In genomic region chr21:42525228-42525604, GRCh38 we compare ENCODE assay signal across 8 cellular contexts. TPM values are rescaled to one million over a fixed set of nuclear protein-coding genes. Genes with fewer than 3 reads are reported as not detected.
DNase-seq lines count a peak whose midpoint lies in the region; ATAC-seq and TF ChIP-seq lines count a peak whose summit lies in the region.

No MANE protein-coding gene starts in this region.

- H3K27ac Mint-ChIP-seq in WTC11 = peak overlapping the region; percentile 86

- CTCF ChIA-PET in WTC11 (lab: Charles Lee) = interaction anchor here (0.7 to 1.6 kb wide), 2 partner anchors 12 to 127 kb away, joined by 3 read pairs; no protein-coding TSS in a partner anchor

- H3K27me3 Mint-ChIP-seq in WTC11 (ENCODE audit: low read depth) = no peaks in the 10 kb centered on the region
- H3K27me3 Mint-ChIP-seq in activated T-cell treated with anti-CD3 and anti-CD28 coated beads, Interleukin-2, amount 50 U/mL, for 4 hours (ENCODE audit: low read depth) = no peaks in the 10 kb centered on the region

- DNase-seq in GM12864 (ENCODE audit: low read depth) (no peak), H7 (peak; percentile 86), WTC11 (ENCODE audit: low spot score) (no peak), iris pigment epithelial cell (ENCODE audit: low read depth) (peak; percentile 28), transverse colon (no peak), NCI-H1930 (lab: John Stamatoyannopoulos, UW) (no peak), HCEC 1CT (no peak)
- DNase-seq in activated T-cell treated with anti-CD3 and anti-CD28 coated beads, Interleukin-2, amount 50 U/mL, for 4 hours = no peak

- POLR2A ChIA-PET in WTC11 (lab: Charles Lee) = no interaction called here

- H3K9me3 ChIP-seq in transverse colon = no peaks in the 10 kb centered on the region

- H3K4me3 Mint-ChIP-seq in WTC11 = peak overlapping the region; percentile 73
- no peak overlapping the region for H3K4me3 Mint-ChIP-seq in activated T-cell treated with anti-CD3 and anti-CD28 coated beads, Interleukin-2, amount 50 U/mL, for 4 hours

- TF ChIP-seq CTCF in GM12864 (IDR thresholded peaks at IDR 0.05; ENCODE audit: low read depth, low read length, missing control alignments) (no peak), WTC11 (IDR thresholded peaks at IDR 0.05) (no peak), transverse colon (IDR thresholded peaks at IDR 0.05) (no peak)

- H3K4me3 ChIP-seq in GM12864 (ENCODE audit: low read depth, low read length) (peak overlapping the region; percentile 44), H7 (ENCODE audit: insufficient read depth, low read depth, low read length) (no peak overlapping the region; the same call in 1 of the 2 replicates), transverse colon (peak overlapping the region in 2 of 4 donors; percentile 5 to 28)

- H3K4me1 Mint-ChIP-seq in WTC11 = peaks cover 49% of the 10 kb centered on the region
- H3K4me1 Mint-ChIP-seq in activated T-cell treated with anti-CD3 and anti-CD28 coated beads, Interleukin-2, amount 50 U/mL, for 4 hours (ENCODE audit: low read depth) = peaks cover 57% of the 10 kb centered on the region

- WGBS in transverse colon (ENCODE audit: low coverage in 1 of 2), 2 donors = 6 to 32% methylated on average over 2 to 8 of the region's 8 CpGs

- no peaks in the 10 kb centered on the region for H3K9me3 Mint-ChIP-seq in WTC11
- H3K9me3 Mint-ChIP-seq in activated T-cell treated with anti-CD3 and anti-CD28 coated beads, Interleukin-2, amount 50 U/mL, for 4 hours = no peaks in the 10 kb centered on the region

- in situ Hi-C loops in transverse colon (cut with MboI; ENCODE audit: low pct_ligation_motif_present in 1 of 4, low pct_unique_long_range_greater_than_20kb in 1 of 4, low sequenced_read_pairs in 3 of 4) = no loop called here

- peak overlapping the region; percentile 81 to 86 (median 84) for H3K27ac ChIP-seq in transverse colon

- H3K36me3 Mint-ChIP-seq in WTC11 = peaks cover 33% of the 10 kb centered on the region
- H3K36me3 Mint-ChIP-seq in activated T-cell treated with anti-CD3 and anti-CD28 coated beads, Interleukin-2, amount 50 U/mL, for 4 hours (ENCODE audit: insufficient read depth) = peaks cover 23% of the 10 kb centered on the region

- TF ChIP-seq EP300 in transverse colon (IDR thresholded peaks at IDR 0.05; ENCODE audit: low read depth) = no peak

- H3K4me1 ChIP-seq in transverse colon = peaks cover 42 to 56% (median 55%) of the 10 kb centered on the region in 4 donors

- intact Hi-C loops in transverse colon (cut with DNase I; ENCODE audit: low total_unique reads) = loop anchor here (5.0 kb wide), 1 partner anchor 367 kb away; the partner anchor contains the start of gene NDUFV3

- H3K27me3 ChIP-seq in H7 (ENCODE audit: control insufficient read depth, insufficient read depth, low read length) (no peaks in the 10 kb centered on the region), transverse colon (no peaks in the 10 kb centered on the region)

- no peak for TF ChIP-seq POLR2A in transverse colon (IDR thresholded peaks at IDR 0.05)

- peak; percentile 50 for ATAC-seq in WTC11
- ATAC-seq in activated T-cell treated with anti-CD3 and anti-CD28 coated beads, Interleukin-2, amount 50 U/mL, for 4 hours = no peak

- H3K36me3 ChIP-seq in H7 (replicated peaks; ENCODE audit: control insufficient read depth, insufficient read depth, low read length) = no peaks in the 10 kb centered on the region; the same call in 1 of the 2 replicates
- peaks cover 0 to 7% (median 0%) of the 10 kb centered on the region in 4 donors for H3K36me3 ChIP-seq in transverse colon

TF ChIP-seq in WTC11, 78 proteins besides CTCF, POLR2A, EP300 and RAD21:
- TF ChIP-seq ERG (CRISPR knock-in tag; IDR thresholded peaks at IDR 0.05) = no peak
- TF ChIP-seq GRHL2 (CRISPR knock-in tag; IDR thresholded peaks at IDR 0.05; ENCODE audit: insufficient replicate concordance, severe bottlenecking) = no peak
- no peak for TF ChIP-seq EMX1 (CRISPR knock-in tag; IDR thresholded peaks at IDR 0.05)
- TF ChIP-seq ZNF281 (CRISPR knock-in tag; IDR thresholded peaks at IDR 0.05) = no peak

RNA-seq across cellular contexts. Expression of gene SLC37A1, which starts 11.6 kb away (rescaled TPM):
- 5.7 and 8.2 TPM in 2 replicates for total RNA-seq in H7 (2014; rRNA removed; shearing (Covaris generic))
- total RNA-seq in WTC11 (2021) (22.7 to 26.3 TPM (median 25.8 TPM) in 3 replicates), transverse colon (100 to 1,000 TPM in 3 of 4 donors, 10 to 100 TPM in 1; 80.8 to 139 (median 117) TPM)
- total RNA-seq in activated T-cell treated with anti-CD3 and anti-CD28 coated beads, Interleukin-2, amount 50 U/mL, for 4 hours = 10 to 100 TPM; 16.3 to 22.1 (median 20.2) TPM

RNA-seq across cellular contexts. Expression of gene RSPH1, which starts 29.2 kb away (rescaled TPM):
- total RNA-seq in H7 (2014; rRNA removed; shearing (Covaris generic)) = 0.15 TPM in 1 of 2 replicates, not detected in the other
- total RNA-seq in WTC11 (2021) = 0.11 to 0.30 TPM (median 0.16 TPM) in 3 replicates
- 1 to 10 TPM in 3 of 4 donors, under 1 TPM in 1; 0.80 to 10.0 (median 8.0) TPM for total RNA-seq in transverse colon
- total RNA-seq in activated T-cell treated with anti-CD3 and anti-CD28 coated beads, Interleukin-2, amount 50 U/mL, for 4 hours = not detected

Comparison
In these comparisons a context has a peak if more than half of its experiments do, and no peak if none do; other contexts are left out.
1. DNase-seq: peak in H7 (single experiment) and iris pigment epithelial cell (single experiment); none in GM12864 (single experiment), WTC11 (single experiment), transverse colon (single experiment), NCI-H1930 (0 of 2), activated T-cell treated with anti-CD3 and anti-CD28 coated beads, Interleukin-2, amount 50 U/mL, for 4 hours (single experiment) and HCEC 1CT (single experiment).